In the genomic region with DNA sequence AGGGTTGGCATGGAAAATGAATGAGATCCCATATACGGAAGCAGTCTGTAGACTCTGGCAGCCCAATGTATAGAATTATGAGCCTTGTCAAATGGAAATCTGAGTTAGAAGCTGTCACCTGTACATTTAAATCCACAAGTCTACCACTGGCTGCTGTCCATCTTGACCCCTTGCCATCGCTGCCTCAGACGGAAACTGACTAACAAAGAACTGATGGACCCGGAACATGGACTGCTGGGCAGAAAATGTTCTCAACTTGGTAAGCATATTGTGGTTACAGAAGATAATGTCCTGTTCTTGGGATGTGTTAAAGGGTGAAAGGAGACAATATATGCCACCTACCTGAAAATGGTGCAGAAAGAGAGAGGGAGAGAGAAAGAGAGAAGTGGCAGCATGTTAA, we compare ENCODE assay signal across 23 cellular contexts. TPM values are rescaled to one million over a fixed set of nuclear protein-coding genes. Genes with fewer than 3 reads are reported as not detected.
DNase-seq lines count a peak whose midpoint lies in the region; ATAC-seq and FAIRE-seq lines count a peak whose summit lies in the region.
"Had no signal": no experiment of that assay in that cellular context is flagged by ENCODE, and none has a peak within 500 bp of the region (broad histone marks: within the 10 kb centered on the region; RNA-seq: fewer than 3 reads in every experiment).

No MANE protein-coding gene starts in this region.

- no peak overlapping the region for H3K4me3 ChIP-seq in small intestine (ENCODE audit: low read depth in 1 of 2, low read length in 2 of 2)
- H3K4me3 ChIP-seq: A549; BLaER1 treated with 17β-estradiol and CSF1 and Interleukin-3, amounts not matched to agents 10 nM and 100 nM had no signal

- peaks cover 70% of the 10 kb centered on the region for H3K36me3 Mint-ChIP-seq in activated CD4-positive, alpha-beta memory T cell treated with anti-CD3 and anti-CD28 coated beads, Interleukin-2, amount 10 ng/mL, durations not matched to agents 7 days and 5 days (ENCODE audit: low read depth)
- H3K36me3 Mint-ChIP-seq in activated CD4-positive, alpha-beta memory T cell treated with anti-CD3 and anti-CD28 coated beads for 36 hours, result peaks cover 11% of the 10 kb centered on the region
- H3K36me3 Mint-ChIP-seq in activated naive CD4-positive, alpha-beta T cell treated with anti-CD3 and anti-CD28 coated beads, Interleukin-2, amount 50 U/mL, for 72 hours, result peaks cover 0 to 7% of the 10 kb centered on the region in 2 donors

- POLR2A ChIA-PET in activated CD4-positive, alpha-beta memory T cell treated with anti-CD3 and anti-CD28 coated beads, Interleukin-2, amount 10 ng/mL, durations not matched to agents 7 days and 5 days (lab: Charles Lee), result interaction anchor here (1.2 kb wide), 1 partner anchor 33 kb away, joined by 3 read pairs; no protein-coding TSS in a partner anchor
- POLR2A ChIA-PET in activated CD4-positive, alpha-beta memory T cell treated with anti-CD3 and anti-CD28 coated beads for 36 hours (lab: Charles Lee), result no interaction called here

- no peaks in the 10 kb centered on the region for H3K9me3 ChIP-seq in small intestine (ENCODE audit: control insufficient read depth, low read depth)
- H3K9me3 ChIP-seq: A549; BLaER1 treated with 17β-estradiol and CSF1 and Interleukin-3, amounts not matched to agents 10 nM and 100 nM; Caco-2 had no signal

- no peaks in the 10 kb centered on the region for H3K27me3 ChIP-seq in small intestine (ENCODE audit: control insufficient read depth in 2 of 2, insufficient read depth in 2 of 2, low read length in 2 of 2)
- H3K27me3 ChIP-seq: BLaER1 treated with 17β-estradiol and CSF1 and Interleukin-3, amounts not matched to agents 10 nM and 100 nM had no signal

- H3K27ac Mint-ChIP-seq in activated CD4-positive, alpha-beta memory T cell treated with anti-CD3 and anti-CD28 coated beads, Interleukin-2, amount 10 ng/mL, durations not matched to agents 7 days and 5 days, result peak overlapping the region; percentile 42
- H3K27ac Mint-ChIP-seq in activated CD4-positive, alpha-beta memory T cell treated with anti-CD3 and anti-CD28 coated beads for 36 hours, result no peak overlapping the region
- peak overlapping the region; percentile 3 to 69 for H3K27ac Mint-ChIP-seq in activated naive CD4-positive, alpha-beta T cell treated with anti-CD3 and anti-CD28 coated beads, Interleukin-2, amount 50 U/mL, for 72 hours
- H3K27ac Mint-ChIP-seq: B cell; CD4-positive, alpha-beta T cell; CD8-positive, alpha-beta T cell had no signal

- CTCF ChIA-PET in activated CD4-positive, alpha-beta memory T cell treated with anti-CD3 and anti-CD28 coated beads, Interleukin-2, amount 10 ng/mL, durations not matched to agents 7 days and 5 days (lab: Charles Lee), result no interaction called here
- CTCF ChIA-PET in activated CD4-positive, alpha-beta memory T cell treated with anti-CD3 and anti-CD28 coated beads for 36 hours (lab: Charles Lee), result no interaction called here

- H3K4me3 Mint-ChIP-seq in activated CD4-positive, alpha-beta memory T cell treated with anti-CD3 and anti-CD28 coated beads, Interleukin-2, amount 10 ng/mL, durations not matched to agents 7 days and 5 days, result no peak overlapping the region
- H3K4me3 Mint-ChIP-seq in activated CD4-positive, alpha-beta memory T cell treated with anti-CD3 and anti-CD28 coated beads for 36 hours, result no peak overlapping the region
- H3K4me3 Mint-ChIP-seq: B cell; CD4-positive, alpha-beta T cell; CD8-positive, alpha-beta T cell had no signal

- H3K9me3 Mint-ChIP-seq in activated CD4-positive, alpha-beta memory T cell treated with anti-CD3 and anti-CD28 coated beads, Interleukin-2, amount 10 ng/mL, durations not matched to agents 7 days and 5 days, result no peaks in the 10 kb centered on the region
- H3K9me3 Mint-ChIP-seq in activated CD4-positive, alpha-beta memory T cell treated with anti-CD3 and anti-CD28 coated beads for 36 hours, result no peaks in the 10 kb centered on the region
- no peaks in the 10 kb centered on the region for H3K9me3 Mint-ChIP-seq in activated naive CD4-positive, alpha-beta T cell treated with anti-CD3 and anti-CD28 coated beads, Interleukin-2, amount 50 U/mL, for 72 hours
- H3K9me3 Mint-ChIP-seq: CD4-positive, alpha-beta T cell; CD8-positive, alpha-beta T cell had no signal

- 96% methylated on average over 4 of the region's 4 CpGs for WGBS in small intestine, 3 donors

- H3K36me3 ChIP-seq in small intestine (ENCODE audit: control insufficient read depth in 2 of 2, insufficient read depth in 2 of 2, low read length in 2 of 2), result peaks cover 2 to 33% of the 10 kb centered on the region in 2 donors

- intact Hi-C loops in activated CD4-positive, alpha-beta memory T cell treated with anti-CD3 and anti-CD28 coated beads for 36 hours (cut with micrococcal nuclease), result no loop called here

- H3K4me1 ChIP-seq in small intestine (ENCODE audit: control insufficient read depth in 2 of 2, insufficient read depth in 1 of 2, low read depth in 1 of 2, low read length in 1 of 2), result no peaks in the 10 kb centered on the region
- H3K4me1 ChIP-seq: A549; BLaER1 treated with 17β-estradiol and CSF1 and Interleukin-3, amounts not matched to agents 10 nM and 100 nM; Caco-2 had no signal

- no peak for DNase-seq in activated CD4-positive, alpha-beta memory T cell treated with anti-CD3 and anti-CD28 coated beads, Interleukin-2, amount 10 ng/mL, durations not matched to agents 7 days and 5 days
- no peak for DNase-seq in activated CD4-positive, alpha-beta memory T cell treated with anti-CD3 and anti-CD28 coated beads for 36 hours
- DNase-seq in activated naive CD4-positive, alpha-beta T cell treated with anti-CD3 and anti-CD28 coated beads, Interleukin-2, amount 50 U/mL, for 72 hours (ENCODE audit: low spot score in 2 of 2), result no peak
- no peak for DNase-seq in activated naive CD4-positive, alpha-beta T cell treated with anti-CD3 and anti-CD28 coated beads, Interleukin-2, amount 50 U/mL, for 16 hours
- DNase-seq in dermis blood vessel endothelial cell (peak; percentile 60), small intestine (no peak), NCI-H524 treated with DMSO at 0.1 percent for 48 hours (lab: John Stamatoyannopoulos, UW) (no peak)
- DNase-seq: AML-193; Caco-2; Calu3; CD4-positive, alpha-beta T cell; CD8-positive, alpha-beta T cell; DMS79 treated with DMSO at 0.1 percent for 48 hours; GF-D8 had no signal

- ATAC-seq in activated naive CD4-positive, alpha-beta T cell treated with anti-CD3 and anti-CD28 coated beads, Interleukin-2, amount 50 U/mL, for 72 hours, result no peak
- ATAC-seq: A549; CD8-positive, alpha-beta T cell had no signal

- FAIRE-seq in small intestine (lab: Jason Lieb, UNC), result no peak
- FAIRE-seq: A549, D721Med, G401.6, GM12891, GM19239 had no signal

- H3K4me1 Mint-ChIP-seq in activated CD4-positive, alpha-beta memory T cell treated with anti-CD3 and anti-CD28 coated beads, Interleukin-2, amount 10 ng/mL, durations not matched to agents 7 days and 5 days, result peaks cover 5% of the 10 kb centered on the region
- no peaks in the 10 kb centered on the region for H3K4me1 Mint-ChIP-seq in activated CD4-positive, alpha-beta memory T cell treated with anti-CD3 and anti-CD28 coated beads for 36 hours (ENCODE audit: low read depth)
- H3K4me1 Mint-ChIP-seq: B cell had no signal

- no peak overlapping the region for H3K27ac ChIP-seq in small intestine (ENCODE audit: low read depth in 1 of 2, low read length in 1 of 2)
- H3K27ac ChIP-seq: 22Rv1; A549; BLaER1 treated with 17β-estradiol and CSF1 and Interleukin-3, amounts not matched to agents 10 nM and 100 nM; C4-2B had no signal

- no peaks in the 10 kb centered on the region for H3K27me3 Mint-ChIP-seq in activated CD4-positive, alpha-beta memory T cell treated with anti-CD3 and anti-CD28 coated beads, Interleukin-2, amount 10 ng/mL, durations not matched to agents 7 days and 5 days
- H3K27me3 Mint-ChIP-seq in activated CD4-positive, alpha-beta memory T cell treated with anti-CD3 and anti-CD28 coated beads for 36 hours, result no peaks in the 10 kb centered on the region
- H3K27me3 Mint-ChIP-seq: B cell; CD4-positive, alpha-beta T cell had no signal

RNA-seq across cellular contexts. Expression of a gene that starts 37.5 kb away (rescaled TPM):
- 100 to 1,000 TPM; 146 to 151 TPM for total RNA-seq in activated CD4-positive, alpha-beta memory T cell treated with anti-CD3 and anti-CD28 coated beads, Interleukin-2, amount 10 ng/mL, durations not matched to agents 7 days and 5 days
- total RNA-seq in activated CD4-positive, alpha-beta memory T cell treated with anti-CD3 and anti-CD28 coated beads for 36 hours, result 10 to 100 TPM; 26.7 to 30.6 TPM
- 10 to 100 TPM; 37.0 to 57.6 TPM for total RNA-seq in activated naive CD4-positive, alpha-beta T cell treated with anti-CD3 and anti-CD28 coated beads, Interleukin-2, amount 50 U/mL, for 72 hours
- 98.3 and 107 TPM in 2 replicates for total RNA-seq in dermis blood vessel endothelial cell
- polyA plus RNA-seq in small intestine, result 100 to 1,000 TPM in 1 of 3 donors, 10 to 100 TPM in 2; 30.9 to 150 (median 98.6) TPM
